Comparison of ENCODE assay signal across 8 cellular contexts in genomic region chr14:95098984-95099599, GRCh38. TPM values are rescaled to one million over a fixed set of nuclear protein-coding genes. Genes with fewer than 3 reads are reported as not detected.
DNase-seq lines count a peak whose midpoint lies in the region; ATAC-seq and TF ChIP-seq lines count a peak whose summit lies in the region.

No MANE protein-coding gene starts in this region.

- no peak overlapping the region for H2BK12ac ChIP-seq in trophoblast cell (ENCODE audit: low read length)

- H3K79me2 ChIP-seq in trophoblast cell (ENCODE audit: control insufficient read depth, insufficient read depth, low read length, poor library complexity): no peaks in the 10 kb centered on the region

- peak; percentile 84 for TF ChIP-seq CTCF in AG09319 (IDR thresholded peaks at IDR 0.05; ENCODE audit: low read depth, low read length)
- peak; percentile 19 for TF ChIP-seq CTCF in GM13976 (IDR thresholded peaks at IDR 0.05; ENCODE audit: borderline replicate concordance, control extremely low read depth, extremely low read depth, insufficient read depth, missing control alignments)
- peak; percentile 60 to 78 (median 68) for TF ChIP-seq CTCF in gastroesophageal sphincter (IDR thresholded peaks at IDR 0.05)
- TF ChIP-seq CTCF in omental fat pad (IDR thresholded peaks at IDR 0.05): peak in 1 of 3 donors; percentile 36

- no peak overlapping the region for H2BK120ac ChIP-seq in trophoblast cell (ENCODE audit: insufficient read depth, low read length, poor library complexity)

- ATAC-seq in gastroesophageal sphincter (peak; percentile 58), omental fat pad (ENCODE audit: low FRiP score) (no peak), GM19324 (IDR thresholded peaks at IDR 0.05; ENCODE audit: low FRiP score, unreplicated experiment) (no peak)

- H4K12ac ChIP-seq in trophoblast cell (ENCODE audit: low read depth, low read length): no peak overlapping the region

- H3K4me1 ChIP-seq in gastroesophageal sphincter (peaks cover 6 to 82% (median 7%) of the 10 kb centered on the region in 3 donors), trophoblast cell (ENCODE audit: control insufficient read depth in 1 of 2, insufficient read depth in 2 of 2, low read length in 2 of 2) (no peaks in the 10 kb centered on the region)

- no peak overlapping the region for H2AFZ ChIP-seq in trophoblast cell (ENCODE audit: insufficient read depth, low read length, poor library complexity)

- no peaks in the 10 kb centered on the region for H3K27me3 ChIP-seq in gastroesophageal sphincter
- H3K27me3 ChIP-seq in trophoblast cell (ENCODE audit: insufficient read depth, low read length): no peaks in the 10 kb centered on the region

- no peak for TF ChIP-seq EP300 in gastroesophageal sphincter (IDR thresholded peaks at IDR 0.05)

- no peak overlapping the region for H3K9ac ChIP-seq in trophoblast cell (ENCODE audit: low read length)

- H3K79me1 ChIP-seq in trophoblast cell (ENCODE audit: low read length): no peaks in the 10 kb centered on the region

- no peak overlapping the region for H2AK5ac ChIP-seq in trophoblast cell (ENCODE audit: low read length)

- in situ Hi-C loops in GM13976 (cut with MboI; ENCODE audit: low sequenced_read_pairs, unreplicated experiment): no loop called here

- H3K4ac ChIP-seq in trophoblast cell (ENCODE audit: low read depth, low read length): no peak overlapping the region

- 26 to 37% methylated on average over 3 of the region's 3 CpGs for WGBS in gastroesophageal sphincter (ENCODE audit: low coverage in 1 of 2), 2 donors
- WGBS in trophoblast cell (ENCODE audit: extremely low coverage, insufficient coverage, insufficient read length): no CpG with 5 or more reads among the region's 3 CpGs

- H4K91ac ChIP-seq in trophoblast cell (ENCODE audit: low read depth, low read length): no peak overlapping the region

- DNase-seq in AG09319 (ENCODE audit: extremely low read depth, low read depth) (peak; percentile 41), GM13976 (ENCODE audit: low spot score) (no peak), NCI-H510A (lab: John Stamatoyannopoulos, UW) (peak; percentile 32), trophoblast cell (peak; percentile 48 to 76), omental fat pad (ENCODE audit: low spot score) (no peak)
- peak; percentile 19 for DNase-seq in activated CD8-positive, alpha-beta memory T cell treated with anti-CD3 and anti-CD28 coated beads, Interleukin-2, amount 50 U/mL, for 4 hours

- no peak overlapping the region for H3K4me2 ChIP-seq in trophoblast cell (ENCODE audit: low read length)

- no peak overlapping the region for H3K27ac ChIP-seq in gastroesophageal sphincter
- H3K27ac ChIP-seq in trophoblast cell (ENCODE audit: low read depth, low read length): no peak overlapping the region

- no peak overlapping the region for H3K14ac ChIP-seq in trophoblast cell (ENCODE audit: low read length)

- H3K36me3 ChIP-seq in gastroesophageal sphincter: peaks cover 2 to 58% of the 10 kb centered on the region in 2 donors
- peaks cover 8 to 34% of the 10 kb centered on the region in 2 experiments for H3K36me3 ChIP-seq in trophoblast cell (ENCODE audit: control insufficient read depth in 1 of 2, insufficient read depth in 2 of 2, low read length in 2 of 2)

- H3K9me3 ChIP-seq in gastroesophageal sphincter (no peaks in the 10 kb centered on the region), trophoblast cell (ENCODE audit: insufficient read depth, low read depth, low read length) (no peaks in the 10 kb centered on the region)

- H3K18ac ChIP-seq in trophoblast cell (ENCODE audit: low read length): no peak overlapping the region

- TF ChIP-seq POLR2A in gastroesophageal sphincter (IDR thresholded peaks at IDR 0.05): no peak

- no peak overlapping the region for H3K23ac ChIP-seq in trophoblast cell (ENCODE audit: low read length)

- no peak overlapping the region for H2BK5ac ChIP-seq in trophoblast cell (ENCODE audit: low read depth, low read length, poor library complexity)

- no peak overlapping the region for H3K4me3 ChIP-seq in gastroesophageal sphincter
- no peak overlapping the region for H3K4me3 ChIP-seq in trophoblast cell (ENCODE audit: low read depth, low read length)

- no peak overlapping the region for H4K8ac ChIP-seq in trophoblast cell (ENCODE audit: low read depth, low read length)

RNA-seq across cellular contexts. Expression of gene DICER1, which starts 58.2 kb away (rescaled TPM):
- total RNA-seq in gastroesophageal sphincter (10 to 100 TPM; 57.5 to 74.9 (median 68.6) TPM), omental fat pad (100 to 1,000 TPM in 2 of 4 donors, 10 to 100 TPM in 2; 64.7 to 137 (median 87.6) TPM)
- 91.5 and 95.6 TPM in 2 replicates for polyA plus RNA-seq in trophoblast cell (2013)

Comparison
In these comparisons a context has a peak if more than half of its experiments do, and no peak if none do; other contexts are left out.
1. DNase-seq: peak in AG09319 (single experiment), NCI-H510A (single experiment), activated CD8-positive, alpha-beta memory T cell treated with anti-CD3 and anti-CD28 coated beads, Interleukin-2, amount 50 U/mL, for 4 hours (single experiment) and trophoblast cell (2 of 2); none in GM13976 (single experiment) and omental fat pad (single experiment).